1 cellular context compared by ENCODE assay signal in genomic region chr17:78683031-78683961, GRCh38.
TF ChIP-seq lines count a peak whose summit lies in the region.

No MANE protein-coding gene starts in this region.

TF ChIP-seq in GM12878, 131 proteins besides CTCF, POLR2A, EP300 and RAD21 (continued from another document):
- TF ChIP-seq ATF3 (IDR thresholded peaks at IDR 0.05; ENCODE audit: borderline replicate concordance, extremely low read depth, low read depth, low read length) (no peak), POLR2AphosphoS5 (IDR thresholded peaks at IDR 0.05; ENCODE audit: low read length) (peak; percentile 70)
